In genomic region chr5:179791881-179792611, GRCh38 we compare ENCODE assay signal across 13 cellular contexts. TPM values are rescaled to one million over a fixed set of nuclear protein-coding genes. Genes with fewer than 3 reads are reported as not detected.
DNase-seq lines count a peak whose midpoint lies in the region; ATAC-seq and TF ChIP-seq lines count a peak whose summit lies in the region.
"Had no signal": no experiment of that assay in that cellular context is flagged by ENCODE, and none has a peak within 500 bp of the region (broad histone marks: within the 10 kb centered on the region; RNA-seq: fewer than 3 reads in every experiment).

No MANE protein-coding gene starts in this region.

- H3K9me3 ChIP-seq in SK-N-SH (no peaks in the 10 kb centered on the region), suprapubic skin (no peaks in the 10 kb centered on the region)
- H3K9me3 ChIP-seq: thoracic aorta had no signal

- peak overlapping the region in 1 of 5 donors; percentile 52 for H3K4me3 Mint-ChIP-seq in immature natural killer cell
- H3K4me3 Mint-ChIP-seq: activated naive CD8-positive, alpha-beta T cell treated with anti-CD3 and anti-CD28 coated beads for 36 hours had no signal

- H3K27me3 ChIP-seq in SK-N-SH (ENCODE audit: insufficient read depth) (no peaks in the 10 kb centered on the region), suprapubic skin (no peaks in the 10 kb centered on the region)

- H3K79me2 ChIP-seq in SK-N-SH (ENCODE audit: insufficient read depth) = no peaks in the 10 kb centered on the region

- no peak overlapping the region for H3K9ac ChIP-seq in SK-N-SH

- peaks cover 4% of the 10 kb centered on the region for H3F3A ChIP-seq in SK-N-SH (replicated peaks; ENCODE audit: insufficient read depth)

- ATAC-seq in SK-N-SH treated with all-trans-retinoic acid at 6 μM for 48 hours = no peak
- no peak for ATAC-seq in GM19395 (IDR thresholded peaks at IDR 0.05; ENCODE audit: unreplicated experiment)
- ATAC-seq in GM21390 (IDR thresholded peaks at IDR 0.05; ENCODE audit: unreplicated experiment) = no peak

- peaks cover 3% of the 10 kb centered on the region in 3 donors for H3K36me3 Mint-ChIP-seq in immature natural killer cell

- H3K27me3 Mint-ChIP-seq in immature natural killer cell (ENCODE audit: low read depth in 3 of 3) = peaks cover 8 to 12% (median 9%) of the 10 kb centered on the region in 3 donors
- H3K27me3 Mint-ChIP-seq: activated naive CD8-positive, alpha-beta T cell treated with anti-CD3 and anti-CD28 coated beads for 36 hours had no signal

- TF ChIP-seq CTCF in SK-N-SH (IDR thresholded peaks at IDR 0.05) = no peak
- TF ChIP-seq CTCF in suprapubic skin (IDR thresholded peaks at IDR 0.05) = no peak

- H3K9me3 Mint-ChIP-seq in immature natural killer cell = no peaks in the 10 kb centered on the region
- H3K9me3 Mint-ChIP-seq: activated naive CD8-positive, alpha-beta T cell treated with anti-CD3 and anti-CD28 coated beads for 36 hours had no signal

- H2AFZ ChIP-seq in SK-N-SH (ENCODE audit: low read depth) = no peak overlapping the region

- H3K4me2 ChIP-seq in SK-N-SH = no peak overlapping the region

- H3K9me2 ChIP-seq in SK-N-SH = no peaks in the 10 kb centered on the region

- no peaks in the 10 kb centered on the region for H3K36me3 ChIP-seq in SK-N-SH (replicated peaks in 1 of 2; ENCODE audit: control insufficient read depth in 1 of 2, insufficient read depth in 2 of 2, low read length in 1 of 2)
- H3K36me3 ChIP-seq in suprapubic skin = no peaks in the 10 kb centered on the region
- H3K36me3 ChIP-seq: thoracic aorta had no signal

- CTCF ChIA-PET in SK-N-SH (lab: Yijun Ruan, JAX) = interaction anchor here (0.8 to 8.3 kb wide), 4 partner anchors 9 to 29 kb away, joined by 3 to 67 read pairs (median 3); no protein-coding TSS in a partner anchor

- H3K27ac Mint-ChIP-seq in immature natural killer cell = peak overlapping the region in 5 of 6 donors; percentile 30 to 79 (median 65)
- H3K27ac Mint-ChIP-seq: activated naive CD8-positive, alpha-beta T cell treated with anti-CD3 and anti-CD28 coated beads for 36 hours had no signal

- no peak for TF ChIP-seq EP300 in SK-N-SH (IDR thresholded peaks at IDR 0.05; ENCODE audit: borderline replicate concordance in 1 of 2, low read depth in 1 of 2, low read length in 1 of 2)
- no peak for TF ChIP-seq EP300 in suprapubic skin (IDR thresholded peaks at IDR 0.05)

- TF ChIP-seq RAD21 in SK-N-SH (IDR thresholded peaks at IDR 0.05; ENCODE audit: low read length) = no peak

- H3K27ac ChIP-seq in SK-N-SH (ENCODE audit: low read depth in 2 of 2, low read length in 1 of 2) (no peak overlapping the region), suprapubic skin (peak overlapping the region; percentile 48)

- TF ChIP-seq POLR2A in suprapubic skin (IDR thresholded peaks at IDR 0.05) = no peak

- peak; percentile 9 for DNase-seq in SK-N-SH
- DNase-seq in immature natural killer cell = no peak
- DNase-seq in suprapubic skin (ENCODE audit: low spot score in 2 of 2) = no peak
- DNase-seq: 8988T; activated CD4-positive, alpha-beta T cell treated with anti-CD3 and anti-CD28 coated beads, Interleukin-2, amount 50 U/mL, for 1 hour; activated naive CD8-positive, alpha-beta T cell treated with anti-CD3 and anti-CD28 coated beads for 36 hours; DND-41; SHP77 treated with DMSO at 0.1 percent for 48 hours; stimulated activated CD4-positive, alpha-beta T cell treated with anti-CD3 and anti-CD28 coated beads, Interleukin-2, amount 100 ng/mL, for 48 hours had no signal

- H3K4me3 ChIP-seq in SK-N-SH (ENCODE audit: low read depth in 2 of 2, low read length in 1 of 2) = no peak overlapping the region
- H3K4me3 ChIP-seq in suprapubic skin = no peak overlapping the region
- H3K4me3 ChIP-seq: thoracic aorta had no signal

- peaks cover 0 to 14% of the 10 kb centered on the region in 2 experiments; a peak in 1 of 4 replicates for H3K4me1 ChIP-seq in SK-N-SH (ENCODE audit: control insufficient read depth in 1 of 2, insufficient read depth in 2 of 2, low read depth in 1 of 2, low read length in 1 of 2)
- peaks cover 49% of the 10 kb centered on the region for H3K4me1 ChIP-seq in suprapubic skin

- POLR2A ChIA-PET in SK-N-SH (lab: Yijun Ruan, JAX) = no interaction called here

- peaks cover 28 to 31% of the 10 kb centered on the region in 2 donors for H3K4me1 Mint-ChIP-seq in immature natural killer cell

- H4K20me1 ChIP-seq in SK-N-SH (ENCODE audit: insufficient read depth) = no peaks in the 10 kb centered on the region

- 90% methylated on average over 6 of the region's 15 CpGs for WGBS in SK-N-SH (ENCODE audit: low lambda C conversion rate)
- WGBS in suprapubic skin = 57% methylated on average over 9 of the region's 15 CpGs

TF ChIP-seq in SK-N-SH, 30 proteins besides CTCF, POLR2A, EP300 and RAD21:
- TF ChIP-seq RXRA (IDR thresholded peaks at IDR 0.05; ENCODE audit: borderline replicate concordance, low read depth) (no peak), RCOR1 (IDR thresholded peaks at IDR 0.05; ENCODE audit: low read length) (no peak), SMC3 (IDR thresholded peaks at IDR 0.05; ENCODE audit: low read depth, low read length) (no peak)

TF ChIP-seq in SK-N-SH treated with all-trans-retinoic acid at 6 μM for 48 hours, 23 proteins besides CTCF, POLR2A, EP300 and RAD21:
- TF ChIP-seq CSDC2 (CRISPR knock-in tag; IDR thresholded peaks at IDR 0.05) (no peak), ARNTL (CRISPR knock-in tag; IDR thresholded peaks at IDR 0.05; ENCODE audit: borderline replicate concordance, low read depth) (no peak), SNAI2 (CRISPR knock-in tag; IDR thresholded peaks at IDR 0.05) (no peak), PPARA (CRISPR knock-in tag; IDR thresholded peaks at IDR 0.05; ENCODE audit: borderline replicate concordance) (no peak), ZFP30 (CRISPR knock-in tag; IDR thresholded peaks at IDR 0.05) (no peak), ZNF70 (CRISPR knock-in tag; IDR thresholded peaks at IDR 0.05) (no peak), ZFP3 (CRISPR knock-in tag; IDR thresholded peaks at IDR 0.05) (no peak), POU6F1 (CRISPR knock-in tag; IDR thresholded peaks at IDR 0.05; ENCODE audit: borderline replicate concordance, low read depth) (no peak), ZNF565 (CRISPR knock-in tag; conservative IDR thresholded peaks at IDR 0.05; ENCODE audit: low read depth) (no peak)

RNA-seq across cellular contexts. Expression of gene LTC4S, which starts 1.7 kb away (rescaled TPM):
- polyA plus RNA-seq in SK-N-SH (2012; rRNA removed) = 0.34 and 0.43 TPM in 2 replicates
- polyA plus RNA-seq in SK-N-SH (2012; cell fraction: cytosol; rRNA removed) = 0.14 TPM in 1 of 2 replicates, not detected in the other
- 0.67 and 0.75 TPM in 2 replicates for polyA plus RNA-seq in SK-N-SH (2012; cell fraction: nucleus; rRNA removed)
- 1 to 10 TPM; 2.3 to 5.8 (median 5.8) TPM for polyA plus RNA-seq in immature natural killer cell
- total RNA-seq in suprapubic skin = 1 to 10 TPM; 3.5 to 7.9 (median 4.5) TPM

RNA-seq across cellular contexts. Expression of gene MGAT4B, which starts 14.6 kb away (rescaled TPM):
- polyA plus RNA-seq in SK-N-SH (2012; rRNA removed) (174 and 190 TPM in 2 replicates), immature natural killer cell (10 to 100 TPM in 2 of 3 donors, 1 to 10 TPM in 1; 8.7 to 16.3 (median 15.0) TPM)
- polyA plus RNA-seq in SK-N-SH (2012; cell fraction: cytosol; rRNA removed) = 120 and 170 TPM in 2 replicates
- 434 and 545 TPM in 2 replicates for polyA plus RNA-seq in SK-N-SH (2012; cell fraction: nucleus; rRNA removed)
- total RNA-seq in suprapubic skin = 100 to 1,000 TPM in 2 of 4 donors, 10 to 100 TPM in 2; 74.5 to 142 (median 97.4) TPM

RNA-seq across cellular contexts. Expression of gene SQSTM1, which starts 28.7 kb away (rescaled TPM):
- polyA plus RNA-seq in SK-N-SH (2012; rRNA removed) (181 and 185 TPM in 2 replicates), immature natural killer cell (100 to 1,000 TPM; 256 to 292 (median 268) TPM)
- polyA plus RNA-seq in SK-N-SH (2012; cell fraction: cytosol; rRNA removed) = 98.5 and 121 TPM in 2 replicates
- 413 and 442 TPM in 2 replicates for polyA plus RNA-seq in SK-N-SH (2012; cell fraction: nucleus; rRNA removed)
- total RNA-seq in suprapubic skin = 100 to 1,000 TPM; 183 to 282 (median 265) TPM

RNA-seq across cellular contexts. Expression of gene MAML1, which starts 59.4 kb away (rescaled TPM):
- 4.4 and 8.1 TPM in 2 replicates for polyA plus RNA-seq in SK-N-SH (2012; rRNA removed)
- 4.1 and 5.5 TPM in 2 replicates for polyA plus RNA-seq in SK-N-SH (2012; cell fraction: cytosol; rRNA removed)
- polyA plus RNA-seq in SK-N-SH (2012; cell fraction: nucleus; rRNA removed) = 11.6 and 12.4 TPM in 2 replicates
- polyA plus RNA-seq in immature natural killer cell = 1 to 10 TPM in 2 of 3 donors, under 1 TPM in 1; 0.59 to 8.5 (median 1.5) TPM
- total RNA-seq in suprapubic skin = 10 to 100 TPM; 26.5 to 45.0 (median 38.6) TPM

Comparison
In these comparisons a context has a peak if more than half of its experiments do, and no peak if none do; other contexts are left out.
1. RNA of gene MGAT4B, which starts 14.6 kb away (polyA plus RNA-seq): 120 to 545 TPM in SK-N-SH; 8.7 to 16.3 TPM in immature natural killer cell; every median in the first group is over 4 times any median in the second.